18 cellular contexts compared by ENCODE assay signal in the genomic region with DNA sequence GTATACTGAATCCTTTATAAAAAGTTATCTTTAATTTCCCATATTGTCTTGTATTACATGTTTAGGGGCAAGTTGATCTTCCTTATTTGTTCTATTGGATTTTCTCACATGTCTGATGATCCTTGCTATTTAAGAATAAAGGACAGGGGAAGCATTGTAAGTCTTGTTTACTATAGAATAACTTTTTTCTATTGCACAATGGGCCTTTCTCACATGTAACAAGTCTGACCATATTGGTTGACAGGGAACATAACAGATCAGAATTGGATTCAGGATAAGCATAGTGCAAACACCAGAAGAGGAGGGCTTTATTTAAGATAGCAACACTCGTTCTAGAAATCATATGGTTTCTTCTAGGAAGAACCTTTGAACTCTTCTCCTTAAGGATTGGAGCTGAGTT.
DNase-seq lines count a peak whose midpoint lies in the region; FAIRE-seq and TF ChIP-seq lines count a peak whose summit lies in the region.
"Had no signal": no experiment of that assay in that cellular context is flagged by ENCODE, and none has a peak within 500 bp of the region (broad histone marks: within the 10 kb centered on the region; RNA-seq: fewer than 3 reads in every experiment).

No MANE protein-coding gene starts in this region.

- no peak for TF ChIP-seq CTCF in epithelial cell of esophagus (IDR thresholded peaks at IDR 0.05; ENCODE audit: insufficient read depth, low read depth, low read length, missing control alignments)

- FAIRE-seq in H54 (lab: Jason Lieb, UNC): peak; percentile 38
- FAIRE-seq: A204.1, GM19239 had no signal

- no peak for TF ChIP-seq POLR2A in H54 (IDR thresholded peaks at IDR 0.05; ENCODE audit: low read depth, low read length)

- DNase-seq in H54 (ENCODE audit: insufficient read length, low spot score): no peak
- peak; percentile 86 for DNase-seq in SK-MEL-5 (ENCODE audit: low read depth, low spot score)
- peak; percentile 13 for DNase-seq in epithelial cell of esophagus (ENCODE audit: low read depth)
- peak; percentile 5 for DNase-seq in iris pigment epithelial cell (ENCODE audit: low read depth)
- no peak for DNase-seq in SW 1271 (lab: John Stamatoyannopoulos, UW)
- no peak for DNase-seq in 8988T
- DNase-seq in SKM-1 treated with dmso at 0.1 percent for 144 hours (lab: John Stamatoyannopoulos, UW; ENCODE audit: unreplicated experiment): no peak
- no peak for DNase-seq in NCI-H146 treated with DMSO at 0.1 percent for 48 hours (lab: John Stamatoyannopoulos, UW; ENCODE audit: unreplicated experiment)
- DNase-seq: AML-193; Caco-2; Calu3; CD4-positive, alpha-beta T cell; CD8-positive, alpha-beta T cell; DMS79 treated with DMSO at 0.1 percent for 48 hours; GF-D8 had no signal

- no peak overlapping the region for H3K4me3 ChIP-seq in epithelial cell of esophagus (ENCODE audit: low read length)
- H3K4me3 ChIP-seq: BLaER1 treated with 17β-estradiol and CSF1 and Interleukin-3, amounts not matched to agents 10 nM and 100 nM had no signal

- in situ Hi-C loops in SK-MEL-5 (cut with HindIII; ENCODE audit: low pct_unique_long_range_greater_than_20kb, low sequenced_read_pairs): no loop called here

Comparison
In these comparisons a context has a peak if more than half of its experiments do, and no peak if none do; other contexts are left out.
1. DNase-seq: peak in SK-MEL-5 (single experiment), epithelial cell of esophagus (single experiment) and iris pigment epithelial cell (single experiment); none in H54 (single experiment), SW 1271 (0 of 2), 8988T (single experiment), SKM-1 treated with dmso at 0.1 percent for 144 hours (single experiment) and NCI-H146 treated with DMSO at 0.1 percent for 48 hours (single experiment).